2 cellular contexts compared by ENCODE assay signal in the genomic region with DNA sequence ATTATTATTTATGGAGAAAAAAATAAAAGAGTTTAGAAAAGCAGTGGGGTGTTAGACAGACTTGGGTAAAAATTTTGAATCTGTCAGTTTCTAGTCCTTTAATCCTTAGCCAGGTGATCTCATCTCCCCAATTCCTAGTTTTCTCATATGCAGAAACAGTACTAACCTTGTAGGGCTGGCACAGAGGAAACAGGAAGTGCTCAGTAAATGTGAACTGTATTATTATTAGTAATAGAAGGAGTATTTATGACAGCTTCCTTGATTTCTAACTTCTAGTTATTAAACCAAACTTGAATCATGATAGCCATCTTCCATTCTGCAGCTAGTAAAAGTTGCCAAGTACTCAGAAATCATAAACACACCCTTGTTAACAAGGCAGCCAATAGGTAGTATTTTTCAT.
TF ChIP-seq lines count a peak whose summit lies in the region.

No MANE protein-coding gene starts in this region.

TF ChIP-seq in HCT116, 20 proteins besides CTCF, POLR2A, EP300 and RAD21:
- TF ChIP-seq, protein P1, sequence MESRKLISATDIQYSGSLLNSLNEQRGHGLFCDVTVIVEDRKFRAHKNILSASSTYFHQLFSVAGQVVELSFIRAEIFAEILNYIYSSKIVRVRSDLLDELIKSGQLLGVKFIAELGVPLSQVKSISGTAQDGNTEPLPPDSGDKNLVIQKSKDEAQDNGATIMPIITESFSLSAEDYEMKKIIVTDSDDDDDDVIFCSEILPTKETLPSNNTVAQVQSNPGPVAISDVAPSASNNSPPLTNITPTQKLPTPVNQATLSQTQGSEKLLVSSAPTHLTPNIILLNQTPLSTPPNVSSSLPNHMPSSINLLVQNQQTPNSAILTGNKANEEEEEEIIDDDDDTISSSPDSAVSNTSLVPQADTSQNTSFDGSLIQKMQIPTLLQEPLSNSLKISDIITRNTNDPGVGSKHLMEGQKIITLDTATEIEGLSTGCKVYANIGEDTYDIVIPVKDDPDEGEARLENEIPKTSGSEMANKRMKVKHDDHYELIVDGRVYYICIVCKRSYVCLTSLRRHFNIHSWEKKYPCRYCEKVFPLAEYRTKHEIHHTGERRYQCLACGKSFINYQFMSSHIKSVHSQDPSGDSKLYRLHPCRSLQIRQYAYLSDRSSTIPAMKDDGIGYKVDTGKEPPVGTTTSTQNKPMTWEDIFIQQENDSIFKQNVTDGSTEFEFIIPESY (IDR thresholded peaks at IDR 0.05; ENCODE audit: extremely low read depth, insufficient replicate concordance, low read length): no peak
- no peak for TF ChIP-seq EZH2 (IDR thresholded peaks at IDR 0.05)
TF ChIP-seq in HCT116: peak in this region for 0.

TF ChIP-seq in SK-N-SH, 30 proteins besides CTCF, POLR2A, EP300 and RAD21:
- TF ChIP-seq JUND (IDR thresholded peaks at IDR 0.05) (no peak), FOXM1 (IDR thresholded peaks at IDR 0.05; ENCODE audit: low read depth) (no peak), MXI1 (IDR thresholded peaks at IDR 0.05; ENCODE audit: low read depth, low read length) (no peak), RCOR1 (IDR thresholded peaks at IDR 0.05; ENCODE audit: low read length) (no peak), FOSL2 (IDR thresholded peaks at IDR 0.05; ENCODE audit: borderline replicate concordance, low read depth) (no peak), EZH2phosphoT487 (IDR thresholded peaks at IDR 0.05; ENCODE audit: borderline replicate concordance, low read depth) (no peak)
